ENCODE assay signal across 8 cellular contexts in genomic region chr2:69915050-69915945, GRCh38. TPM values are rescaled to one million over a fixed set of nuclear protein-coding genes. Genes with fewer than 3 reads are reported as not detected.
DNase-seq lines count a peak whose midpoint lies in the region; ATAC-seq and TF ChIP-seq lines count a peak whose summit lies in the region.

MXD1 (plus strand) TSS chr2:69915109; CDS start chr2:69915331, 222 bp downstream.

- H3K36me3 ChIP-seq in DND-41 (ENCODE audit: insufficient read depth, low read length) (peaks cover 17% of the 10 kb centered on the region), HCT116 (ENCODE audit: control insufficient read depth in 1 of 2, insufficient read depth in 2 of 2, low read length in 2 of 2) (no peaks in the 10 kb centered on the region), esophagus squamous epithelium (peaks cover 0 to 35% (median 0%) of the 10 kb centered on the region in 3 donors)

- H3K27ac ChIP-seq in DND-41 (ENCODE audit: low read length) (peak within 1 kb of the TSS; percentile 93), HCT116 (ENCODE audit: low read depth, low read length) (peak within 1 kb of the TSS; percentile 81), VCaP (peak within 1 kb of the TSS; percentile 91), esophagus squamous epithelium (peak within 1 kb of the TSS; percentile 97 to 99 (median 99))

- no peaks in the 10 kb centered on the region for H3K4me1 Mint-ChIP-seq in nephron

- TF ChIP-seq POLR2A in HCT116 (IDR thresholded peaks at IDR 0.05; ENCODE audit: borderline replicate concordance, extremely low read depth, insufficient read depth, insufficient read length) = no peak
- peak in 3 of 4 donors; percentile 95 to 98 (median 98) for TF ChIP-seq POLR2A in esophagus squamous epithelium (IDR thresholded peaks at IDR 0.05)

- H3K4me2 ChIP-seq in DND-41 (ENCODE audit: insufficient read depth, low read length) (peak within 1 kb of the TSS; percentile 96), HCT116 (ENCODE audit: low read length) (peak within 1 kb of the TSS; percentile 89)

- H3K4me3 Mint-ChIP-seq in nephron = peak within 1 kb of the TSS; percentile 75 to 84 (median 81)

- CTCF ChIA-PET in HCT116 (lab: Charles Lee) = interaction anchor here (1.0 to 6.0 kb wide), 13 partner anchors 153 to 729 kb away, joined by 3 to 78 read pairs (median 6); partner anchors contain the start of genes C2orf42, FAM136A and SNRPG

- peaks cover 6% of the 10 kb centered on the region for H3K36me3 Mint-ChIP-seq in nephron (ENCODE audit: low read depth)

- H3K4me1 ChIP-seq in DND-41 (ENCODE audit: insufficient read depth, low read length) = peaks cover 34% of the 10 kb centered on the region
- peaks cover 0 to 18% of the 10 kb centered on the region in 2 experiments; a peak in 3 of 4 replicates for H3K4me1 ChIP-seq in HCT116 (ENCODE audit: control insufficient read depth in 1 of 2, insufficient read depth in 2 of 2, low read length in 2 of 2)
- H3K4me1 ChIP-seq in esophagus squamous epithelium = peaks cover 6 to 50% (median 13%) of the 10 kb centered on the region in 3 donors

- no TSS peak for BruUV-seq in HCT116 (replicated peaks; lab: Mats Ljungman, UMichigan)

- WGBS in esophagus squamous epithelium, 2 donors = 2% methylated on average over 14 to 29 of the region's 76 CpGs

- H2AFZ ChIP-seq in DND-41 (ENCODE audit: low read depth, low read length) = peak within 1 kb of the TSS; percentile 90
- H2AFZ ChIP-seq in HCT116 (ENCODE audit: low read depth, low read length, poor library complexity, severe bottlenecking) = no peak within 1 kb of the TSS

- intact Hi-C loops in HCT116 (cut with micrococcal nuclease) = loop anchor here (2.0 kb wide), 2 partner anchors 156 to 170 kb away; no protein-coding TSS in a partner anchor
- intact Hi-C loops in esophagus squamous epithelium (cut with DNase I) = loop anchor here (2.0 kb wide), 1 partner anchor 228 kb away; no protein-coding TSS in a partner anchor

- H3K27me3 ChIP-seq in DND-41 (ENCODE audit: insufficient read depth, low read length, poor library complexity) (no peaks in the 10 kb centered on the region), HCT116 (ENCODE audit: insufficient read depth, low read length) (no peaks in the 10 kb centered on the region), esophagus squamous epithelium (no peaks in the 10 kb centered on the region)

- peaks cover 32% of the 10 kb centered on the region for H3K79me2 ChIP-seq in DND-41 (ENCODE audit: insufficient read depth, low read length)
- H3K79me2 ChIP-seq in HCT116 (ENCODE audit: insufficient read depth, low read length) = no peaks in the 10 kb centered on the region

- RAD21 ChIA-PET in HCT116 (lab: Charles Lee; ENCODE audit: low non-redundant PET in 1 of 2, low total read pairs in 2 of 2, uncharacterized antibody in 2 of 2, unreplicated experiment in 2 of 2) = interaction anchor here (0.9 to 1.9 kb wide), 5 partner anchors 156 to 227 kb away, joined by 3 to 12 read pairs (median 6); no protein-coding TSS in a partner anchor

- TF ChIP-seq CTCF in DND-41 (IDR thresholded peaks at IDR 0.05; ENCODE audit: borderline replicate concordance, extremely low read depth, low read length, poor library complexity, severe bottlenecking) = no peak
- no peak for TF ChIP-seq CTCF in HCT116 (IDR thresholded peaks at IDR 0.05 in 2 of 3, conservative IDR thresholded peaks at IDR 0.05 in 1 of 3; ENCODE audit: borderline replicate concordance in 1 of 3, insufficient read depth in 1 of 3, low read depth in 2 of 3, low read length in 2 of 3)
- TF ChIP-seq CTCF in VCaP (conservative IDR thresholded peaks at IDR 0.05) = no peak
- TF ChIP-seq CTCF in esophagus squamous epithelium (IDR thresholded peaks at IDR 0.05) = peak in 1 of 6 experiments; percentile 20
- TF ChIP-seq CTCF in nephron (IDR thresholded peaks at IDR 0.05; ENCODE audit: unreplicated experiment in 3 of 3) = no peak

- H3K9me3 ChIP-seq in DND-41 (ENCODE audit: insufficient read depth, low read length, severe bottlenecking) (no peaks in the 10 kb centered on the region), HCT116 (ENCODE audit: control insufficient read depth in 1 of 2, insufficient read depth in 1 of 2, low read depth in 1 of 2, low read length in 2 of 2) (no peaks in the 10 kb centered on the region), esophagus squamous epithelium (no peaks in the 10 kb centered on the region)

- POLR2A ChIA-PET in HCT116 (lab: Charles Lee) = interaction anchor here (0.8 to 3.1 kb wide), 25 partner anchors 9 to 414 kb away, joined by 3 to 32 read pairs (median 5); partner anchors contain the start of genes C2orf42, PCYOX1 and SNRPG

- no peak for ATAC-seq in DND-41 (ENCODE audit: insufficient read depth, low read depth)
- no peak for ATAC-seq in HCT116
- no peak for ATAC-seq in GM18520 (IDR thresholded peaks at IDR 0.05; ENCODE audit: unreplicated experiment)
- no peak for ATAC-seq in GM19395 (IDR thresholded peaks at IDR 0.05; ENCODE audit: unreplicated experiment)

- H3K4me3 ChIP-seq in DND-41 (ENCODE audit: low read depth in 1 of 2, low read length in 2 of 2) (peak within 1 kb of the TSS; percentile 93 to 96), HCT116 (replicated peaks in 1 of 2; ENCODE audit: low read depth in 1 of 2, low read length in 2 of 2) (peak within 1 kb of the TSS; percentile 65 to 79), esophagus squamous epithelium (peak within 1 kb of the TSS; percentile 63 to 95 (median 88))

- no peaks in the 10 kb centered on the region for H3K9me3 Mint-ChIP-seq in nephron

- peak; percentile 24 for DNase-seq in DND-41
- no peak for DNase-seq in HCT116 (ENCODE audit: low read depth, low spot score)
- DNase-seq in esophagus squamous epithelium (lab: John Stamatoyannopoulos, UW) = no peak
- no peak for DNase-seq in HCEC 1CT

- no peak for TF ChIP-seq RAD21 in HCT116 (IDR thresholded peaks at IDR 0.05; ENCODE audit: low read depth)

- no peaks in the 10 kb centered on the region for H3K9me2 ChIP-seq in HCT116 (ENCODE audit: insufficient read depth)

- H3K27ac Mint-ChIP-seq in nephron = peak within 1 kb of the TSS; percentile 42 to 82 (median 82)

- H4K20me1 ChIP-seq in DND-41 (ENCODE audit: insufficient read depth, low read length) (no peaks in the 10 kb centered on the region), HCT116 (ENCODE audit: insufficient read depth) (no peaks in the 10 kb centered on the region)

- no peaks in the 10 kb centered on the region for H3K27me3 Mint-ChIP-seq in nephron (ENCODE audit: low read depth)

- H3K9ac ChIP-seq in DND-41 (ENCODE audit: low read depth, low read length) (peak within 1 kb of the TSS; percentile 98), HCT116 (ENCODE audit: low read length) (peak within 1 kb of the TSS; percentile 88)

TF ChIP-seq in HCT116, 20 proteins besides CTCF, POLR2A, EP300 and RAD21:
- no peak for TF ChIP-seq ATF3 (IDR thresholded peaks at IDR 0.05)
- TF ChIP-seq YY1 (IDR thresholded peaks at IDR 0.05; ENCODE audit: extremely low read depth, insufficient replicate concordance, low read depth, low read length) = peak; percentile 1
- no peak for TF ChIP-seq EZH2phosphoT487 (IDR thresholded peaks at IDR 0.05; ENCODE audit: borderline replicate concordance)
- TF ChIP-seq POLR2AphosphoS5 (IDR thresholded peaks at IDR 0.05; ENCODE audit: low read depth, low read length) = peak; percentile 77
- no peak for TF ChIP-seq ELF1 (IDR thresholded peaks at IDR 0.05; ENCODE audit: borderline replicate concordance, low read depth)
- TF ChIP-seq CEBPB (IDR thresholded peaks at IDR 0.05; ENCODE audit: low read depth) = no peak
- TF ChIP-seq CBX3 (IDR thresholded peaks at IDR 0.05; ENCODE audit: low read depth) = no peak

RNA-seq across cellular contexts. Expression of gene MXD1, which starts in this region (rescaled TPM):
- 10.3 TPM for total RNA-seq in HCT116 (2021; ENCODE audit: unreplicated experiment)
- 4.8 and 10.4 TPM in 2 replicates for polyA plus RNA-seq in HCT116 (2012)
- total RNA-seq in esophagus squamous epithelium = 100 to 1,000 TPM in 1 of 4 donors, 10 to 100 TPM in 3; 38.5 to 121 (median 83.2) TPM
